1 cellular context compared by ENCODE assay signal in genomic region chr19:37975596-37976515, GRCh38.
TF ChIP-seq lines count a peak whose summit lies in the region.

No MANE protein-coding gene starts in this region.

TF ChIP-seq in HepG2, 621 proteins besides CTCF, POLR2A, EP300 and RAD21:
- TF ChIP-seq TRIM22 (IDR thresholded peaks at IDR 0.05): no peak
- TF ChIP-seq SALL2 (CRISPR knock-in tag; IDR thresholded peaks at IDR 0.05): no peak
- TF ChIP-seq ZBTB44 (CRISPR knock-in tag; IDR thresholded peaks at IDR 0.05): no peak
- TF ChIP-seq MAFG (CRISPR knock-in tag; IDR thresholded peaks at IDR 0.05): no peak
- TF ChIP-seq SAP130 (CRISPR knock-in tag; IDR thresholded peaks at IDR 0.05; ENCODE audit: low read depth): no peak
- TF ChIP-seq NR1H2 (CRISPR knock-in tag; IDR thresholded peaks at IDR 0.05; ENCODE audit: borderline replicate concordance, low read depth): no peak
